11 cellular contexts compared by ENCODE assay signal in the genomic region with DNA sequence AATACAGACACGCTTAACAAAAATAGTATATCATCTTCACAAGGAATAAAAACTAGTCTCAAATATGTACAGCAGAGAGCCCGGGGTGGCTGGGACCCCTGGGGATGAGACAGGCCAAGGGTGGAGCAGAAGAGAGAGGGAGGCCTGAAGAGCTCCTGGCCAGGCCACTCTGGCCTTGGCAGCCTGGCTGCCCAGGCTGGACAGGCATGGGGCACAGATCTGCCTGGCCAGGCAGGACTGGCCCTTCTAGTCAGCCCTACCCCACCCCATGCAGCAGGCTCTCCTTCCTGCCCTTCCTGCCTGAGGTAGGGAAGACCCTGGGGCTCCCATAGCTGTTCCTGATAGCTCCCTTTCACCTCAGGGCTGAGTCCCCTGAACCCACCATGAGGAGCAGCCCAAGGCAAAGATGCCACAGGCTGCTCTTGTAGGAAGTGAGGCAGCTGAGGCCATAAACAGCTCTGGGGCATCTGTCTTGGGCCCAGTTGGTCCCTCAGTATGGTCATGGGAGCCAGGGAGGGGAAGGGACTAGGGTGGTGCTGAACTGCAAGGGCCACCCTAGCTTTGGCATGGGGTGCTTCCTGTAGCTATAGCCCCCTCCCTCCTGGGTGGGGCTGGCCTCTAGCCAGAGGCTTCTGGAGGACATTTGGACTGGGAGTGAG.
DNase-seq lines count a peak whose midpoint lies in the region; ATAC-seq and TF ChIP-seq lines count a peak whose summit lies in the region.
"Had no signal": no experiment of that assay in that cellular context is flagged by ENCODE, and none has a peak within 500 bp of the region (broad histone marks: within the 10 kb centered on the region; RNA-seq: fewer than 3 reads in every experiment).

No MANE protein-coding gene starts in this region.

- H3K79me2 ChIP-seq in ACC112 (ENCODE audit: control insufficient read depth, insufficient read depth, low read length, unreplicated experiment), result peaks cover 29% of the 10 kb centered on the region

- H3K27me3 Mint-ChIP-seq in dendritic cell treated with granulocyte-macrophage colony-stimulating factor and Interleukin-4, amounts not matched to agents 40 ng/mL and 50 ng/mL, for 4 days, result no peaks in the 10 kb centered on the region
- no peaks in the 10 kb centered on the region for H3K27me3 Mint-ChIP-seq in nephron progenitor cell (ENCODE audit: low read depth, poor library complexity)
- H3K27me3 Mint-ChIP-seq: activated B cell treated with CpG ODN at 0.5 μM for 24 hours had no signal

- DNase-seq in nephron progenitor cell (no peak), NCI-H82 treated with DMSO at 0.1 percent for 48 hours (lab: John Stamatoyannopoulos, UW; ENCODE audit: unreplicated experiment) (no peak)
- DNase-seq: activated B cell treated with CpG ODN at 0.5 μM for 24 hours; NCI-H2081 treated with DMSO at 0.1 percent for 48 hours; stimulated activated CD4-positive, alpha-beta T cell treated with anti-CD3 and anti-CD28 coated beads, Interleukin-2, amount 100 ng/mL, for 48 hours had no signal

- peaks cover 65% of the 10 kb centered on the region for H3K4me1 Mint-ChIP-seq in dendritic cell treated with granulocyte-macrophage colony-stimulating factor and Interleukin-4, amounts not matched to agents 40 ng/mL and 50 ng/mL, for 4 days (ENCODE audit: low read depth)
- H3K4me1 Mint-ChIP-seq in nephron progenitor cell, result peaks cover 71% of the 10 kb centered on the region

- no peak overlapping the region for H3K4me3 Mint-ChIP-seq in dendritic cell treated with granulocyte-macrophage colony-stimulating factor and Interleukin-4, amounts not matched to agents 40 ng/mL and 50 ng/mL, for 4 days
- H3K4me3 Mint-ChIP-seq in nephron progenitor cell, result no peak overlapping the region
- H3K4me3 Mint-ChIP-seq: activated B cell treated with CpG ODN at 0.5 μM for 24 hours had no signal

- TF ChIP-seq CTCF in nephron progenitor cell (IDR thresholded peaks at IDR 0.05), result no peak

- no peaks in the 10 kb centered on the region for H3K9me3 ChIP-seq in KOPT-K1 (ENCODE audit: insufficient read depth, low read length, poor library complexity, severe bottlenecking)

- no peak overlapping the region for H2AFZ ChIP-seq in ACC112 (ENCODE audit: low read length, unreplicated experiment)

- H3K27me3 ChIP-seq in ACC112 (ENCODE audit: insufficient read depth, low read length), result no peaks in the 10 kb centered on the region

- H3K36me3 ChIP-seq in ACC112 (ENCODE audit: insufficient read depth, low read length) (peaks cover 19% of the 10 kb centered on the region), KOPT-K1 (ENCODE audit: insufficient read depth, low read length) (peaks cover 65% of the 10 kb centered on the region)

- no peak overlapping the region for H3K4me3 ChIP-seq in ACC112 (ENCODE audit: low read depth, low read length)

- peak overlapping the region; percentile 39 for H3K27ac Mint-ChIP-seq in dendritic cell treated with granulocyte-macrophage colony-stimulating factor and Interleukin-4, amounts not matched to agents 40 ng/mL and 50 ng/mL, for 4 days
- peak overlapping the region; percentile 29 for H3K27ac Mint-ChIP-seq in nephron progenitor cell
- H3K27ac Mint-ChIP-seq: activated B cell treated with CpG ODN at 0.5 μM for 24 hours had no signal

- peaks cover 53% of the 10 kb centered on the region for H3K36me3 Mint-ChIP-seq in dendritic cell treated with granulocyte-macrophage colony-stimulating factor and Interleukin-4, amounts not matched to agents 40 ng/mL and 50 ng/mL, for 4 days (ENCODE audit: low read depth)
- H3K36me3 Mint-ChIP-seq in nephron progenitor cell (ENCODE audit: low read depth), result peaks cover 12% of the 10 kb centered on the region

- ATAC-seq in HG02763 (IDR thresholded peaks at IDR 0.05; ENCODE audit: unreplicated experiment) (no peak), GM21723 (IDR thresholded peaks at IDR 0.05; ENCODE audit: unreplicated experiment) (no peak), GM18861 (IDR thresholded peaks at IDR 0.05; ENCODE audit: unreplicated experiment) (no peak)

- peaks cover 51% of the 10 kb centered on the region for H3K4me1 ChIP-seq in ACC112 (ENCODE audit: control insufficient read depth, insufficient read depth, low read length, unreplicated experiment)

- no peaks in the 10 kb centered on the region for H3K9me3 Mint-ChIP-seq in dendritic cell treated with granulocyte-macrophage colony-stimulating factor and Interleukin-4, amounts not matched to agents 40 ng/mL and 50 ng/mL, for 4 days
- H3K9me3 Mint-ChIP-seq in nephron progenitor cell, result no peaks in the 10 kb centered on the region
- H3K9me3 Mint-ChIP-seq: activated B cell treated with CpG ODN at 0.5 μM for 24 hours had no signal

- intact Hi-C loops in dendritic cell treated with granulocyte-macrophage colony-stimulating factor and Interleukin-4, amounts not matched to agents 40 ng/mL and 50 ng/mL, for 4 days (cut with micrococcal nuclease), result no loop called here

- H3K27ac ChIP-seq in ACC112 (ENCODE audit: low read depth, low read length) (peak overlapping the region; percentile 34), KOPT-K1 (ENCODE audit: low read depth, low read length, poor library complexity, severe bottlenecking) (peak overlapping the region; percentile 57)
